Comparison of ENCODE assay signal across 9 cellular contexts in the genomic region with DNA sequence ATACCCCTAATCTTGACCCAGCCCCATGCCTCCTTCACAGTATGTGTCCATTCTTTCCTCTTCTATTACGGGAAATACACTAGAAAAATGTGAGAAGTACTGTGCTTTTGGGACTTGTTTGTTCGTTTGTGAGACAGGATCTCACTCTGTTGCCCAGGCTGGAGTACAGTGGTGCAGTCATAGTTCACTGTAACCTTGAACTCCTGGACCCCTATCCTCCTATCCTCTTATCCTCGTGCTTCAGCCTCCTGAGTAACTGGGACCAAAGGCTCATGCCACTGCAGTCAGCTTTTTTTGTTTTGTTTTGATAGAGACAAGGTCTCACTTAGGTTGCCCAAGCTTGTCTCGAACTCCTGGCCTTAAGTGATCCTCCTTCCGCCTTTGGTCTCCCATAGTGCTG. TPM values are rescaled to one million over a fixed set of nuclear protein-coding genes. Genes with fewer than 3 reads are reported as not detected.
"Had no signal": no experiment of that assay in that cellular context is flagged by ENCODE, and none has a peak within 500 bp of the region (broad histone marks: within the 10 kb centered on the region; RNA-seq: fewer than 3 reads in every experiment).

No MANE protein-coding gene starts in this region.

- H3K4me3 Mint-ChIP-seq: IgD-negative memory B cell had no signal

- H3K27ac Mint-ChIP-seq: IgD-negative memory B cell had no signal

- H3K4me3 ChIP-seq: K562 had no signal

- FAIRE-seq: HTR-8/SVneo, K562 had no signal

- H3K27me3 Mint-ChIP-seq: IgD-negative memory B cell had no signal

- H3K27ac ChIP-seq: HL-60 had no signal

- DNase-seq: IMR-90, KBM-7, KG1 had no signal

- ATAC-seq: K562 had no signal

RNA-seq across cellular contexts. Expression of gene RASL10B, which starts 29.9 kb away (rescaled TPM):
- polyA plus RNA-seq: IgD-negative memory B cell had no signal

RNA-seq across cellular contexts. Expression of gene GAS2L2, which starts 51.5 kb away (rescaled TPM):
- total RNA-seq: IMR-90, K562 had no signal
- polyA plus RNA-seq: IgD-negative memory B cell, K562 had no signal

RNA-seq across cellular contexts. Expression of gene C17orf50, which starts 59.2 kb away (rescaled TPM):
- total RNA-seq: HT-29, HT1080, IMR-90, K562 had no signal
- polyA plus RNA-seq: IgD-negative memory B cell, IMR-90, K562 had no signal
